8 cellular contexts compared by ENCODE assay signal in genomic region chr4:121484633-121485032, GRCh38.
DNase-seq lines count a peak whose midpoint lies in the region; ATAC-seq, FAIRE-seq and TF ChIP-seq lines count a peak whose summit lies in the region.

No MANE protein-coding gene starts in this region.

- ATAC-seq in aorta (ENCODE audit: low FRiP score): peak; percentile 45

- CTCF ChIA-PET in HEK293 (lab: Yijun Ruan, JAX): interaction anchor here (0.6 to 1.3 kb wide), 8 partner anchors 9 to 252 kb away, joined by 3 to 5 read pairs (median 3); no protein-coding TSS in a partner anchor

- H3K4me3 ChIP-seq in AG09309 (ENCODE audit: control insufficient read depth, low read depth, low read length): no peak overlapping the region
- no peak overlapping the region for H3K4me3 ChIP-seq in HEK293 (ENCODE audit: low read depth, low read length)
- H3K4me3 ChIP-seq in Loucy (ENCODE audit: low read length, poor library complexity, severe bottlenecking): no peak overlapping the region
- no peak overlapping the region for H3K4me3 ChIP-seq in keratinocyte (ENCODE audit: control insufficient read depth in 2 of 3, extremely low read depth in 1 of 3, insufficient read depth in 2 of 3, low read depth in 1 of 3, low read length in 3 of 3)
- H3K4me3 ChIP-seq in aorta (ENCODE audit: low read length in 2 of 2): no peak overlapping the region

- DNase-seq in AG09309 (ENCODE audit: low read depth) (peak; percentile 32), amniotic epithelial cell (ENCODE audit: low read depth) (peak; percentile 64), keratinocyte (ENCODE audit: low read depth, low spot score) (peak; percentile 40), aorta (no peak), SHP77 (lab: John Stamatoyannopoulos, UW) (no peak)

- H3K9me1 ChIP-seq in keratinocyte (ENCODE audit: control insufficient read depth, extremely low read depth, insufficient read depth, low read length): no peaks in the 10 kb centered on the region

- no peak overlapping the region for H3K4me2 ChIP-seq in Loucy (ENCODE audit: low read depth, low read length, poor library complexity, severe bottlenecking)
- no peak overlapping the region for H3K4me2 ChIP-seq in keratinocyte (ENCODE audit: control insufficient read depth, extremely low read depth, insufficient read depth, low read depth, low read length)

- H4K20me1 ChIP-seq in Loucy (ENCODE audit: insufficient read depth, low read length, poor library complexity, severe bottlenecking) (no peaks in the 10 kb centered on the region), keratinocyte (ENCODE audit: control insufficient read depth, extremely low read depth, insufficient read depth, low read length) (no peaks in the 10 kb centered on the region)

- POLR2A ChIA-PET in HEK293 (lab: Yijun Ruan, JAX): no interaction called here

- FAIRE-seq in keratinocyte (lab: Jason Lieb, UNC): peak; percentile 49

- H3K27me3 ChIP-seq in Loucy (ENCODE audit: insufficient read depth, low read length, poor library complexity, severe bottlenecking) (no peaks in the 10 kb centered on the region), keratinocyte (ENCODE audit: control insufficient read depth, extremely low read depth, insufficient read depth, low read length) (no peaks in the 10 kb centered on the region), aorta (ENCODE audit: control insufficient read depth in 1 of 2, insufficient read depth in 2 of 2, low read length in 1 of 2) (no peaks in the 10 kb centered on the region)

- dilution Hi-C loops in keratinocyte (cut with MboI; ENCODE audit: extremely low pct_ligation_motif_present, low sequenced_read_pairs): no loop called here

- H3K9ac ChIP-seq in Loucy (ENCODE audit: low read depth, low read length, poor library complexity, severe bottlenecking): no peak overlapping the region
- no peak overlapping the region for H3K9ac ChIP-seq in keratinocyte (ENCODE audit: control insufficient read depth, extremely low read depth, insufficient read depth, low read length)

- no peaks in the 10 kb centered on the region for H3F3A ChIP-seq in Loucy (ENCODE audit: low read depth)

- H2AFZ ChIP-seq in Loucy (ENCODE audit: low read length) (no peak overlapping the region), keratinocyte (ENCODE audit: control insufficient read depth, low read length) (no peak overlapping the region)

- H3K36me3 ChIP-seq in HEK293 (ENCODE audit: control insufficient read depth in 2 of 2, insufficient read depth in 1 of 2, low read length in 2 of 2) (no peaks in the 10 kb centered on the region), Loucy (ENCODE audit: insufficient read depth, low read length) (no peaks in the 10 kb centered on the region), keratinocyte (ENCODE audit: control insufficient read depth in 2 of 2, extremely low read depth in 1 of 2, insufficient read depth in 2 of 2, low read length in 2 of 2) (no peaks in the 10 kb centered on the region), aorta (ENCODE audit: control insufficient read depth in 1 of 2, insufficient read depth in 2 of 2, low read length in 1 of 2) (no peaks in the 10 kb centered on the region)

- H3K79me2 ChIP-seq in Loucy (ENCODE audit: insufficient read depth, low read length): no peaks in the 10 kb centered on the region
- no peaks in the 10 kb centered on the region for H3K79me2 ChIP-seq in keratinocyte (ENCODE audit: control insufficient read depth, insufficient read depth, low read length)

- H3K9me3 ChIP-seq in HEK293 (ENCODE audit: control insufficient read depth, insufficient read depth, low read depth, low read length) (no peaks in the 10 kb centered on the region), Loucy (ENCODE audit: insufficient read depth, low read depth, low read length) (no peaks in the 10 kb centered on the region), keratinocyte (ENCODE audit: control insufficient read depth, low read depth, low read length) (no peaks in the 10 kb centered on the region), aorta (ENCODE audit: control insufficient read depth, low read length) (no peaks in the 10 kb centered on the region)

- H3K27ac ChIP-seq in HEK293 (ENCODE audit: extremely low read depth, low read depth, low read length) (no peak overlapping the region), keratinocyte (ENCODE audit: control insufficient read depth, insufficient read depth, low read length) (no peak overlapping the region), aorta (ENCODE audit: low read depth in 1 of 2, low read length in 2 of 2) (no peak overlapping the region)

- TF ChIP-seq CTCF in AG09309 (IDR thresholded peaks at IDR 0.05; ENCODE audit: control insufficient read depth, insufficient read depth, low read depth, low read length, missing control alignments): peak; percentile 93
- TF ChIP-seq CTCF in GM12874 (IDR thresholded peaks at IDR 0.05; ENCODE audit: insufficient read depth, low read depth, low read length): peak; percentile 78
- TF ChIP-seq CTCF in HEK293 (tag by site-specific recombination; IDR thresholded peaks at IDR 0.05): no peak
- TF ChIP-seq CTCF in Loucy (conservative IDR thresholded peaks at IDR 0.05; ENCODE audit: low read length): peak; percentile 85
- peak; percentile 67 to 70 (median 69) for TF ChIP-seq CTCF in keratinocyte (optimal IDR thresholded peaks at IDR 0.05 in 1 of 3, IDR thresholded peaks at IDR 0.05 in 1 of 3, conservative IDR thresholded peaks at IDR 0.05 in 1 of 3; ENCODE audit: extremely low read depth in 1 of 3, insufficient read depth in 2 of 3, low read length in 3 of 3)

- intact Hi-C loops in aorta (cut with DNase I): loop anchor here in 1 of 2 donors (10.0 kb wide), 2 partner anchors 170 to 250 kb away; no protein-coding TSS in a partner anchor

- no peaks in the 10 kb centered on the region for H3K9me2 ChIP-seq in Loucy (replicated peaks; ENCODE audit: low read depth, low read length)

- 5% methylated on average over 1 of the region's 1 CpG for WGBS in aorta, 2 donors

- H3K4me1 ChIP-seq in HEK293 (ENCODE audit: control insufficient read depth, insufficient read depth, low read length): no peaks in the 10 kb centered on the region
- no peaks in the 10 kb centered on the region for H3K4me1 ChIP-seq in Loucy (ENCODE audit: insufficient read depth, low read length, poor library complexity, severe bottlenecking)
- H3K4me1 ChIP-seq in keratinocyte (ENCODE audit: control insufficient read depth, extremely low read depth, insufficient read depth, low read length): peaks cover 7% of the 10 kb centered on the region
- no peaks in the 10 kb centered on the region for H3K4me1 ChIP-seq in aorta (ENCODE audit: control insufficient read depth in 1 of 2, insufficient read depth in 2 of 2, low read length in 2 of 2)

TF ChIP-seq in HEK293, 187 proteins besides CTCF, POLR2A, EP300 and RAD21:
- TF ChIP-seq ZBTB26 (tag by site-specific recombination; optimal IDR thresholded peaks at IDR 0.05) (no peak), ZNF654 (tag by site-specific recombination; IDR thresholded peaks at IDR 0.05; ENCODE audit: low read depth) (peak; percentile 56), ZNF624 (tag by site-specific recombination; IDR thresholded peaks at IDR 0.05) (no peak), ZNF2 (tag by site-specific recombination; IDR thresholded peaks at IDR 0.05) (peak; percentile 83), TRIM28 (IDR thresholded peaks at IDR 0.05; ENCODE audit: borderline replicate concordance, low read length) (peak; percentile 37; the same call in 1 of the 2 replicates)

Comparison
In these comparisons a context has a peak if more than half of its experiments do, and no peak if none do; other contexts are left out.
1. DNase-seq: peak in AG09309 (single experiment), amniotic epithelial cell (single experiment) and keratinocyte (single experiment); none in aorta (0 of 2) and SHP77 (0 of 2).